Comparison of ENCODE assay signal across 9 cellular contexts in genomic region chr15:40793216-40793989, GRCh38. TPM values are rescaled to one million over a fixed set of nuclear protein-coding genes. Genes with fewer than 3 reads are reported as not detected.
DNase-seq lines count a peak whose midpoint lies in the region; ATAC-seq, FAIRE-seq and TF ChIP-seq lines count a peak whose summit lies in the region.
"Had no signal": no experiment of that assay in that cellular context is flagged by ENCODE, and none has a peak within 500 bp of the region (broad histone marks: within the 10 kb centered on the region; RNA-seq: fewer than 3 reads in every experiment).

No MANE protein-coding gene starts in this region.

- H3K4me2 ChIP-seq in K562 (ENCODE audit: insufficient read depth, low read length) = no peak overlapping the region

- intact Hi-C loops in K562 (cut with micrococcal nuclease) (no loop called here), ascending aorta (cut with DNase I) (no loop called here)

- H3K79me2 ChIP-seq in K562 (ENCODE audit: control insufficient read depth, insufficient read depth, low read length) = peaks cover 12% of the 10 kb centered on the region

- no peak overlapping the region for H3K4me3 ChIP-seq in K562
- H3K4me3 ChIP-seq in ascending aorta = no peak overlapping the region

- BruUV-seq in K562 (replicated peaks; lab: Mats Ljungman, UMichigan) = no TSS peak

- ATAC-seq in K562 = no peak
- ATAC-seq in HG02588 (IDR thresholded peaks at IDR 0.05; ENCODE audit: unreplicated experiment) = no peak
- ATAC-seq in HG03378 (IDR thresholded peaks at IDR 0.05; ENCODE audit: unreplicated experiment) = no peak

- no peaks in the 10 kb centered on the region for H3K9me1 ChIP-seq in K562 (ENCODE audit: control insufficient read depth, insufficient read depth, low read length)

- H3K9ac ChIP-seq in K562 (ENCODE audit: insufficient read depth in 1 of 2, low read depth in 2 of 2, low read length in 2 of 2) = no peak overlapping the region

- TF ChIP-seq CTCF in K562 (IDR thresholded peaks at IDR 0.05 in 2 of 3, conservative IDR thresholded peaks at IDR 0.05 in 1 of 3; ENCODE audit: insufficient read depth in 2 of 3, low read depth in 1 of 3, low read length in 3 of 3) (no peak), ascending aorta (IDR thresholded peaks at IDR 0.05) (no peak)

- FAIRE-seq in K562 (lab: Jason Lieb, UNC) = peak; percentile 48

- H2AFZ ChIP-seq in K562 (ENCODE audit: low read depth, low read length) = no peak overlapping the region

- POLR2A ChIA-PET in K562 (lab: Yijun Ruan, JAX) = interaction anchor here (0.6 kb wide), 2 partner anchors 8 kb away, joined by 3 read pairs; no protein-coding TSS in a partner anchor

- TF ChIP-seq RAD21 in K562 (CRISPR knock-in tag; conservative IDR thresholded peaks at IDR 0.05 in 1 of 2, IDR thresholded peaks at IDR 0.05 in 1 of 2) = no peak

- in situ Hi-C loops in K562 (cut with MboI) = no loop called here

- no peaks in the 10 kb centered on the region for H4K20me1 ChIP-seq in K562 (replicated peaks; ENCODE audit: control insufficient read depth, insufficient read depth, low read length)

- H3K9me3 ChIP-seq in K562 (replicated peaks; ENCODE audit: control insufficient read depth, insufficient read depth, low read depth, low read length) (no peaks in the 10 kb centered on the region), ascending aorta (no peaks in the 10 kb centered on the region)

- DNase-seq in AG20443 (ENCODE audit: low spot score) (peak; percentile 66), HPDE6-E6E7 (ENCODE audit: extremely low spot score) (peak; percentile 55), K562 (ENCODE audit: extremely low read depth in 1 of 4, low spot score in 3 of 4) (no peak), mucosa of gallbladder (ENCODE audit: low spot score) (peak; percentile 92), ascending aorta (ENCODE audit: low spot score in 2 of 2) (no peak), NOMO-1 treated with DMSO at 0.1 percent for 48 hours (lab: John Stamatoyannopoulos, UW; ENCODE audit: unreplicated experiment) (no peak)
- DNase-seq: activated naive CD8-positive, alpha-beta T cell treated with anti-CD3 and anti-CD28 coated beads, Interleukin-2, amount 10 ng/mL, durations not matched to agents 7 days and 5 days had no signal

- H3K4me1 ChIP-seq in K562 (replicated peaks in 1 of 2; ENCODE audit: control insufficient read depth in 2 of 2, insufficient read depth in 2 of 2, low read length in 2 of 2) (peaks cover 8 to 11% of the 10 kb centered on the region in 2 experiments; a peak in 4 of 5 replicates), ascending aorta (no peaks in the 10 kb centered on the region)

- H3K27me3 ChIP-seq in K562 (ENCODE audit: control insufficient read depth in 2 of 2, insufficient read depth in 2 of 2, low read length in 2 of 2) = no peaks in the 10 kb centered on the region
- H3K27me3 ChIP-seq in ascending aorta = no peaks in the 10 kb centered on the region

- no peak for TF ChIP-seq EP300 in K562 (IDR thresholded peaks at IDR 0.05; ENCODE audit: low read length)

- H3K36me3 ChIP-seq in K562 (ENCODE audit: control insufficient read depth, insufficient read depth, low read length) = peaks cover 13% of the 10 kb centered on the region; the same call in 2 of the 3 replicates
- H3K36me3 ChIP-seq in ascending aorta = peaks cover 9% of the 10 kb centered on the region in 2 donors

- WGBS in K562 (ENCODE audit: insufficient coverage, low coverage, missing lambda C conversion rate) = 37% methylated on average over 9 of the region's 9 CpGs

- TF ChIP-seq POLR2A in K562 (conservative IDR thresholded peaks at IDR 0.05) = no peak

- H3K27ac ChIP-seq in K562 (ENCODE audit: extremely low read depth, low read depth, low read length) = no peak overlapping the region
- no peak overlapping the region for H3K27ac ChIP-seq in ascending aorta

- CTCF ChIA-PET in K562 (lab: Yijun Ruan, JAX; ENCODE audit: low intra/inter-chr PET ratio) = no interaction called here

RNA-seq across cellular contexts. Expression of gene ZFYVE19, which starts 13.5 kb away (rescaled TPM):
- 53.9 and 97.1 TPM in 2 replicates for total RNA-seq in K562 (2011; cell fraction: chromatin; rRNA removed; ENCODE audit: low replicate concordance)
- total RNA-seq in K562 (2011; cell fraction: nucleolus; rRNA removed) = 55.0 and 62.4 TPM in 2 replicates
- 34.8 and 43.8 TPM in 2 replicates for total RNA-seq in K562 (2011; cell fraction: nucleoplasm; rRNA removed)
- total RNA-seq in K562 (2014; rRNA removed) (13.1 and 20.8 TPM in 2 replicates), K562 (2014; rRNA removed; fragmentation: Illumina TruSeq; extraction: Trizol) (7.9 and 13.1 TPM in 2 replicates), K562 (2015; rRNA removed; fragmentation: Illumina TruSeq; extraction: Trizol) (20.7 and 22.5 TPM in 2 replicates), K562 (2021) (18.2 and 19.9 TPM in 2 replicates), mucosa of gallbladder (45.5 TPM), ascending aorta (61.0 TPM)
- polyA plus RNA-seq in K562 (2011; rRNA removed) (27.1 and 35.2 TPM in 2 replicates), K562 (2014; fragmentation: Illumina TruSeq; extraction: Trizol) (30.0 and 36.8 TPM in 2 replicates), K562 (2014; fragmentation: Nextera tagmentation; extraction: Ambion mirVana) (1 to 10 TPM; 1.5 to 3.6 TPM), K562 (2014; rRNA removed) (23.4 and 23.5 TPM in 2 replicates)
- polyA plus RNA-seq in K562 (2011; cell fraction: cytosol; rRNA removed) = 38.7 and 39.7 TPM in 2 replicates
- 105 TPM in 2 replicates for polyA plus RNA-seq in K562 (2011; cell fraction: nucleus; rRNA removed)
- polyA plus RNA-seq in K562 (2012) = 23.5 and 35.7 TPM in 2 replicates
- polyA minus RNA-seq in K562 (2011; rRNA and poly(A)+ RNA removed) = 22.6 and 25.2 TPM in 2 replicates
- polyA minus RNA-seq in K562 (2011; cell fraction: cytosol; rRNA and poly(A)+ RNA removed) = 11.4 and 13.7 TPM in 2 replicates
- polyA minus RNA-seq in K562 (2011; cell fraction: nucleus; rRNA and poly(A)+ RNA removed) = 22.2 and 27.5 TPM in 2 replicates

RNA-seq across cellular contexts. Expression of gene DNAJC17, which starts 13.9 kb away (rescaled TPM):
- 52.2 and 75.8 TPM in 2 replicates for total RNA-seq in K562 (2011; cell fraction: chromatin; rRNA removed; ENCODE audit: low replicate concordance)
- total RNA-seq in K562 (2011; cell fraction: nucleolus; rRNA removed) = 35.9 and 41.6 TPM in 2 replicates
- 34.0 and 47.2 TPM in 2 replicates for total RNA-seq in K562 (2011; cell fraction: nucleoplasm; rRNA removed)
- 57.9 and 60.3 TPM in 2 replicates for total RNA-seq in K562 (2014; rRNA removed)
- total RNA-seq in K562 (2014; rRNA removed; fragmentation: Illumina TruSeq; extraction: Trizol) = 39.5 and 44.2 TPM in 2 replicates
- total RNA-seq in K562 (2015; rRNA removed; fragmentation: Illumina TruSeq; extraction: Trizol) = 58.4 and 61.5 TPM in 2 replicates
- 31.2 and 41.0 TPM in 2 replicates for total RNA-seq in K562 (2021)
- 33.8 and 37.9 TPM in 2 replicates for polyA plus RNA-seq in K562 (2011; rRNA removed)
- 38.9 and 62.7 TPM in 2 replicates for polyA plus RNA-seq in K562 (2011; cell fraction: cytosol; rRNA removed)
- 54.0 and 67.1 TPM in 2 replicates for polyA plus RNA-seq in K562 (2011; cell fraction: nucleus; rRNA removed)
- polyA plus RNA-seq in K562 (2012) = 31.6 and 35.7 TPM in 2 replicates
- 51.3 and 68.6 TPM in 2 replicates for polyA plus RNA-seq in K562 (2014; fragmentation: Illumina TruSeq; extraction: Trizol)
- polyA plus RNA-seq in K562 (2014; fragmentation: Nextera tagmentation; extraction: Ambion mirVana) = 1 to 10 TPM; 2.4 to 9.1 TPM
- polyA plus RNA-seq in K562 (2014; rRNA removed) = 66.6 and 79.4 TPM in 2 replicates
- 24.9 and 30.8 TPM in 2 replicates for polyA minus RNA-seq in K562 (2011; rRNA and poly(A)+ RNA removed)
- 16.6 and 22.6 TPM in 2 replicates for polyA minus RNA-seq in K562 (2011; cell fraction: cytosol; rRNA and poly(A)+ RNA removed)
- 9.8 and 36.0 TPM in 2 replicates for polyA minus RNA-seq in K562 (2011; cell fraction: nucleus; rRNA and poly(A)+ RNA removed)
- 41.2 TPM for total RNA-seq in mucosa of gallbladder
- total RNA-seq in ascending aorta = 26.2 TPM

RNA-seq across cellular contexts. Expression of gene C15orf62, which starts 23.6 kb away (rescaled TPM):
- total RNA-seq in K562 (2011; cell fraction: chromatin; rRNA removed; ENCODE audit: low replicate concordance) = 0.51 and 0.67 TPM in 2 replicates
- 0.39 and 0.50 TPM in 2 replicates for total RNA-seq in K562 (2011; cell fraction: nucleolus; rRNA removed)
- total RNA-seq in K562 (2011; cell fraction: nucleoplasm; rRNA removed) = 0.22 TPM in 1 of 2 replicates, not detected in the other
- total RNA-seq in K562 (2014; rRNA removed) = 0.29 and 0.36 TPM in 2 replicates
- 0.22 and 0.29 TPM in 2 replicates for total RNA-seq in K562 (2014; rRNA removed; fragmentation: Illumina TruSeq; extraction: Trizol)
- total RNA-seq in K562 (2015; rRNA removed; fragmentation: Illumina TruSeq; extraction: Trizol) = 0.57 and 0.76 TPM in 2 replicates
- 0.40 and 0.45 TPM in 2 replicates for total RNA-seq in K562 (2021)
- polyA plus RNA-seq in K562 (2011; rRNA removed) = 0.08 and 0.20 TPM in 2 replicates
- 0.12 and 0.15 TPM in 2 replicates for polyA plus RNA-seq in K562 (2011; cell fraction: cytosol; rRNA removed)
- polyA plus RNA-seq in K562 (2011; cell fraction: nucleus; rRNA removed) = 0.24 and 0.34 TPM in 2 replicates
- 1.0 and 2.9 TPM in 2 replicates for polyA plus RNA-seq in K562 (2012)
- 0.28 and 0.31 TPM in 2 replicates for polyA plus RNA-seq in K562 (2014; fragmentation: Illumina TruSeq; extraction: Trizol)
- under 1 TPM in 1 of 2 experiments, not detected in 1; 0.01 TPM for polyA plus RNA-seq in K562 (2014; fragmentation: Nextera tagmentation; extraction: Ambion mirVana)
- polyA plus RNA-seq in K562 (2014; rRNA removed) = 0.17 and 0.32 TPM in 2 replicates
- 0.28 and 0.36 TPM in 2 replicates for polyA minus RNA-seq in K562 (2011; rRNA and poly(A)+ RNA removed)
- not detected in 2 replicates for polyA minus RNA-seq in K562 (2011; cell fraction: cytosol; rRNA and poly(A)+ RNA removed)
- 0.27 and 0.67 TPM in 2 replicates for polyA minus RNA-seq in K562 (2011; cell fraction: nucleus; rRNA and poly(A)+ RNA removed)
- total RNA-seq in mucosa of gallbladder = 1.4 TPM
- not detected for total RNA-seq in ascending aorta

RNA-seq across cellular contexts. Expression of gene GCHFR, which starts 29.5 kb away (rescaled TPM):
- total RNA-seq in K562 (2011; cell fraction: chromatin; rRNA removed; ENCODE audit: low replicate concordance) = 5.8 and 10.5 TPM in 2 replicates
- 15.2 and 19.6 TPM in 2 replicates for total RNA-seq in K562 (2011; cell fraction: nucleolus; rRNA removed)
- total RNA-seq in K562 (2011; cell fraction: nucleoplasm; rRNA removed) = 9.9 and 10.0 TPM in 2 replicates
- total RNA-seq in K562 (2014; rRNA removed) (81.2 and 83.5 TPM in 2 replicates), K562 (2014; rRNA removed; fragmentation: Illumina TruSeq; extraction: Trizol) (5.3 and 8.7 TPM in 2 replicates), K562 (2015; rRNA removed; fragmentation: Illumina TruSeq; extraction: Trizol) (28.2 and 30.0 TPM in 2 replicates), K562 (2021) (31.9 and 37.3 TPM in 2 replicates), mucosa of gallbladder (33.1 TPM), ascending aorta (26.4 TPM)
- polyA plus RNA-seq in K562 (2011; rRNA removed) (20.8 and 33.6 TPM in 2 replicates), K562 (2014; fragmentation: Illumina TruSeq; extraction: Trizol) (16.0 and 25.7 TPM in 2 replicates), K562 (2014; fragmentation: Nextera tagmentation; extraction: Ambion mirVana) (10 to 100 TPM; 10.1 to 18.2 TPM), K562 (2014; rRNA removed) (55.2 and 75.1 TPM in 2 replicates)
- polyA plus RNA-seq in K562 (2011; cell fraction: cytosol; rRNA removed) = 73.6 and 108 TPM in 2 replicates
- polyA plus RNA-seq in K562 (2011; cell fraction: nucleus; rRNA removed) = 19.7 and 25.2 TPM in 2 replicates
- 27.0 and 47.9 TPM in 2 replicates for polyA plus RNA-seq in K562 (2012)
- 4.2 and 5.4 TPM in 2 replicates for polyA minus RNA-seq in K562 (2011; rRNA and poly(A)+ RNA removed)
- 9.0 and 17.8 TPM in 2 replicates for polyA minus RNA-seq in K562 (2011; cell fraction: cytosol; rRNA and poly(A)+ RNA removed)
- polyA minus RNA-seq in K562 (2011; cell fraction: nucleus; rRNA and poly(A)+ RNA removed) = 11.4 and 17.0 TPM in 2 replicates

RNA-seq across cellular contexts. Expression of gene PPP1R14D, which starts 35.1 kb away (rescaled TPM):
- total RNA-seq in K562 (2011; cell fraction: chromatin; rRNA removed; ENCODE audit: low replicate concordance) = not detected in 2 replicates
- 0.66 and 0.67 TPM in 2 replicates for total RNA-seq in K562 (2011; cell fraction: nucleolus; rRNA removed)
- not detected in 2 replicates for total RNA-seq in K562 (2011; cell fraction: nucleoplasm; rRNA removed)
- total RNA-seq in K562 (2014; rRNA removed) (not detected in 2 replicates), K562 (2014; rRNA removed; fragmentation: Illumina TruSeq; extraction: Trizol) (not detected in 2 replicates), K562 (2015; rRNA removed; fragmentation: Illumina TruSeq; extraction: Trizol) (not detected in 2 replicates), K562 (2021) (not detected in 2 replicates), mucosa of gallbladder (23.4 TPM), ascending aorta (not detected)
- polyA plus RNA-seq in K562 (2011; rRNA removed) (0.11 TPM in 1 of 2 replicates, not detected in the other), K562 (2014; fragmentation: Illumina TruSeq; extraction: Trizol) (not detected in 2 replicates), K562 (2014; fragmentation: Nextera tagmentation; extraction: Ambion mirVana) (under 1 TPM; 0.11 to 0.18 TPM), K562 (2014; rRNA removed) (not detected in 2 replicates)
- polyA plus RNA-seq in K562 (2011; cell fraction: cytosol; rRNA removed) = 0.09 and 0.18 TPM in 2 replicates
- polyA plus RNA-seq in K562 (2011; cell fraction: nucleus; rRNA removed) = 0.17 TPM in 1 of 2 replicates, not detected in the other
- 0.14 TPM in 1 of 2 replicates, not detected in the other for polyA plus RNA-seq in K562 (2012)
- not detected in 2 replicates for polyA minus RNA-seq in K562 (2011; rRNA and poly(A)+ RNA removed)
- not detected in 2 replicates for polyA minus RNA-seq in K562 (2011; cell fraction: cytosol; rRNA and poly(A)+ RNA removed)
- not detected in 2 replicates for polyA minus RNA-seq in K562 (2011; cell fraction: nucleus; rRNA and poly(A)+ RNA removed)
- total RNA-seq: activated naive CD8-positive, alpha-beta T cell treated with anti-CD3 and anti-CD28 coated beads, Interleukin-2, amount 10 ng/mL, durations not matched to agents 7 days and 5 days had no signal

Comparison
In these comparisons a context has a peak if more than half of its experiments do, and no peak if none do; other contexts are left out.
1. DNase-seq: peak in AG20443 (single experiment), HPDE6-E6E7 (single experiment) and mucosa of gallbladder (single experiment); none in K562 (0 of 4), ascending aorta (0 of 2) and NOMO-1 treated with DMSO at 0.1 percent for 48 hours (single experiment).